In genomic region chr4:9486880-9487279, GRCh38 we compare ENCODE assay signal across 16 cellular contexts. TPM values are rescaled to one million over a fixed set of nuclear protein-coding genes. Genes with fewer than 3 reads are reported as not detected.
"Had no signal": no experiment of that assay in that cellular context is flagged by ENCODE, and none has a peak within 500 bp of the region (broad histone marks: within the 10 kb centered on the region; RNA-seq: fewer than 3 reads in every experiment).

No MANE protein-coding gene starts in this region.

RNA-seq across cellular contexts. Expression of gene DEFB131A, which starts 42.7 kb away (rescaled TPM):
- total RNA-seq: stomach, subcutaneous adipose tissue, suprapubic skin, temporal lobe, testis, thoracic aorta, thyroid gland, tibial nerve, transverse colon, upper lobe of left lung, upper lobe of right lung, ureter, urinary bladder, uterus, vagina had no signal
- polyA plus RNA-seq: stomach, thymus, urinary bladder had no signal
